Comparison of ENCODE assay signal across 16 cellular contexts in genomic region chr14:61640834-61641170, GRCh38. TPM values are rescaled to one million over a fixed set of nuclear protein-coding genes. Genes with fewer than 3 reads are reported as not detected.
A peak's percentile ranks its signal among the peaks of the same experiment; 100 is the strongest.
DNase-seq lines count a peak whose midpoint lies in the region; ATAC-seq and TF ChIP-seq lines count a peak whose summit lies in the region.
"Had no signal": no experiment of that assay in that cellular context is flagged by ENCODE, and none has a peak within 500 bp of the region (broad histone marks: within the 10 kb centered on the region; RNA-seq: fewer than 3 reads in every experiment).

No MANE protein-coding gene starts in this region.

- H2AFZ ChIP-seq in GM23338 (peak overlapping the region; percentile 96; the same call in 1 of the 2 replicates), GM23248 (no peak overlapping the region)

- in situ Hi-C loops in GM23248 (cut with MboI), result no loop called here

- H3K27ac ChIP-seq in GM23338 (ENCODE audit: low read depth), result no peak overlapping the region
- H3K27ac ChIP-seq in GM23248, result no peak overlapping the region
- H3K27ac ChIP-seq: KMS-11, SJCRH30 had no signal

- no peaks in the 10 kb centered on the region for H3K27me3 Mint-ChIP-seq in GM23338 (ENCODE audit: insufficient read depth, low read depth, poor library complexity)
- no peaks in the 10 kb centered on the region for H3K27me3 Mint-ChIP-seq in activated CD4-positive, alpha-beta T cell treated with anti-CD3 and anti-CD28 coated beads for 36 hours
- H3K27me3 Mint-ChIP-seq: CD4-positive, alpha-beta memory T cell had no signal

- H3K36me3 Mint-ChIP-seq in GM23338 (ENCODE audit: low read depth), result no peaks in the 10 kb centered on the region
- no peaks in the 10 kb centered on the region for H3K36me3 Mint-ChIP-seq in activated CD4-positive, alpha-beta T cell treated with anti-CD3 and anti-CD28 coated beads for 36 hours (ENCODE audit: low read depth)
- H3K36me3 Mint-ChIP-seq: CD4-positive, alpha-beta memory T cell had no signal

- H3K4me1 Mint-ChIP-seq in GM23338, result peaks cover 3% of the 10 kb centered on the region; the same call in 2 of the 3 replicates
- H3K4me1 Mint-ChIP-seq in activated CD4-positive, alpha-beta T cell treated with anti-CD3 and anti-CD28 coated beads for 36 hours, result peaks cover 38% of the 10 kb centered on the region

- no peaks in the 10 kb centered on the region for H3K79me2 ChIP-seq in GM23338 (replicated peaks; ENCODE audit: insufficient read depth)
- H3K79me2 ChIP-seq in GM23248 (ENCODE audit: insufficient read depth), result peaks cover 19% of the 10 kb centered on the region

- H3K9me3 ChIP-seq in GM23248 (ENCODE audit: low read depth), result no peaks in the 10 kb centered on the region
- H3K9me3 ChIP-seq: SJCRH30 had no signal

- H3K4me1 ChIP-seq in GM23338 (ENCODE audit: insufficient read depth) (no peaks in the 10 kb centered on the region), GM23248 (ENCODE audit: insufficient read depth) (peaks cover 40% of the 10 kb centered on the region)

- H3K9ac ChIP-seq in GM23248, result no peak overlapping the region
- H3K9ac ChIP-seq: KMS-11 had no signal

- H3F3A ChIP-seq in GM23338 (replicated peaks; ENCODE audit: low read depth), result no peaks in the 10 kb centered on the region
- H3F3A ChIP-seq in GM23248 (ENCODE audit: insufficient read depth), result peaks cover 36% of the 10 kb centered on the region

- CTCF ChIA-PET in activated CD4-positive, alpha-beta T cell treated with anti-CD3 and anti-CD28 coated beads for 36 hours (lab: Charles Lee), result interaction anchor here (0.5 to 1.3 kb wide), 2 partner anchors 16 to 152 kb away, joined by 3 read pairs; no protein-coding TSS in a partner anchor

- H3K4me3 ChIP-seq in GM23338, result no peak overlapping the region
- no peak overlapping the region for H3K4me3 ChIP-seq in GM23248
- H3K4me3 ChIP-seq: SJCRH30 had no signal

- H3K9me2 ChIP-seq in GM23338 (ENCODE audit: insufficient read depth), result no peaks in the 10 kb centered on the region
- H3K9me2 ChIP-seq in GM23248 (ENCODE audit: insufficient read depth), result no peaks in the 10 kb centered on the region

- POLR2A ChIA-PET in activated CD4-positive, alpha-beta T cell treated with anti-CD3 and anti-CD28 coated beads for 36 hours (lab: Charles Lee), result interaction anchor here (0.7 kb wide), 1 partner anchor 67 kb away, joined by 4 read pairs; no protein-coding TSS in a partner anchor

- 97 to 99% methylated on average over 3 of the region's 3 CpGs for WGBS in GM23248 (ENCODE audit: low coverage in 1 of 2, low lambda C conversion rate in 2 of 2, missing lambda C conversion rate in 2 of 2), 2 experiments

- TF ChIP-seq CTCF in GM23338 (conservative IDR thresholded peaks at IDR 0.05; ENCODE audit: low read depth in 2 of 2), result no peak

- H3K27me3 ChIP-seq in GM23338 (ENCODE audit: insufficient read depth) (no peaks in the 10 kb centered on the region), GM23248 (replicated peaks; ENCODE audit: insufficient read depth) (no peaks in the 10 kb centered on the region)
- H3K27me3 ChIP-seq: SJCRH30 had no signal

- intact Hi-C loops in activated CD4-positive, alpha-beta T cell treated with anti-CD3 and anti-CD28 coated beads for 36 hours (cut with DNase I, micrococcal nuclease), result no loop called here

- H3K27ac Mint-ChIP-seq in GM23338, result no peak overlapping the region
- no peak overlapping the region for H3K27ac Mint-ChIP-seq in activated CD4-positive, alpha-beta T cell treated with anti-CD3 and anti-CD28 coated beads for 36 hours
- H3K27ac Mint-ChIP-seq: CD4-positive, alpha-beta memory T cell had no signal

- H4K20me1 ChIP-seq in GM23338 (replicated peaks; ENCODE audit: insufficient read depth) (no peaks in the 10 kb centered on the region), GM23248 (ENCODE audit: insufficient read depth) (no peaks in the 10 kb centered on the region)

- no peak overlapping the region for H3K4me3 Mint-ChIP-seq in GM23338
- H3K4me3 Mint-ChIP-seq in activated CD4-positive, alpha-beta T cell treated with anti-CD3 and anti-CD28 coated beads for 36 hours, result no peak overlapping the region
- H3K4me3 Mint-ChIP-seq: CD4-positive, alpha-beta memory T cell had no signal

- no peak for ATAC-seq in GM23338
- no peak for ATAC-seq in activated CD4-positive, alpha-beta T cell treated with anti-CD3 and anti-CD28 coated beads for 36 hours

- H3K36me3 ChIP-seq in GM23338 (ENCODE audit: insufficient read depth) (no peaks in the 10 kb centered on the region), GM23248 (ENCODE audit: low read depth) (no peaks in the 10 kb centered on the region)
- H3K36me3 ChIP-seq: SJCRH30 had no signal

- DNase-seq in Ammon's horn (ENCODE audit: low spot score), result peak; percentile 33
- no peak for DNase-seq in GM23338 (ENCODE audit: low spot score)
- DNase-seq in NCI-H345 treated with DMSO at 0.1 percent for 48 hours (lab: John Stamatoyannopoulos, UW; ENCODE audit: unreplicated experiment), result peak; percentile 37
- peak; percentile 8 for DNase-seq in midbrain (lab: John Stamatoyannopoulos, UW)
- DNase-seq in GM23248, result no peak
- DNase-seq in activated CD4-positive, alpha-beta T cell treated with anti-CD3 and anti-CD28 coated beads for 36 hours, result no peak
- DNase-seq in SIG-M5 (lab: John Stamatoyannopoulos, UW), result no peak
- DNase-seq: AML-193; CD4-positive, alpha-beta memory T cell; H7; NCI-H1105; NCI-H2029 treated with DMSO at 0.1 percent for 48 hours; NCI-H510A; NCI-H82; SJCRH30 had no signal

- H3K4me2 ChIP-seq in GM23338 (no peak overlapping the region), GM23248 (ENCODE audit: unreplicated experiment) (no peak overlapping the region)
- H3K4me2 ChIP-seq: KMS-11 had no signal

- H3K9me3 Mint-ChIP-seq in GM23338, result no peaks in the 10 kb centered on the region
- H3K9me3 Mint-ChIP-seq in activated CD4-positive, alpha-beta T cell treated with anti-CD3 and anti-CD28 coated beads for 36 hours (ENCODE audit: low read depth), result peaks cover 6% of the 10 kb centered on the region

TF ChIP-seq in GM23338, 12 proteins besides CTCF, POLR2A, EP300 and RAD21 (continues in another document):
- TF ChIP-seq ETS1 (IDR thresholded peaks at IDR 0.05) (no peak), POLR2AphosphoS5 (IDR thresholded peaks at IDR 0.05; ENCODE audit: low read depth) (no peak), ZNF331 (CRISPR knock-in tag; IDR thresholded peaks at IDR 0.05; ENCODE audit: low read depth) (no peak), STAT1 (IDR thresholded peaks at IDR 0.05; ENCODE audit: unreplicated experiment) (no peak), ZNF114 (CRISPR knock-in tag; IDR thresholded peaks at IDR 0.05) (no peak), CREB1 (CRISPR knock-in tag; IDR thresholded peaks at IDR 0.05; ENCODE audit: low read depth) (no peak), REST (IDR thresholded peaks at IDR 0.05; ENCODE audit: unreplicated experiment) (no peak), EZH2 (IDR thresholded peaks at IDR 0.05; ENCODE audit: low read depth, unreplicated experiment) (no peak), EZH2phosphoT487 (IDR thresholded peaks at IDR 0.05; ENCODE audit: unreplicated experiment) (no peak)

RNA-seq across cellular contexts. Expression of gene HIF1A, which starts 54.5 kb away (rescaled TPM):
- 242 and 253 TPM in 2 replicates for total RNA-seq in GM23338 (2014; rRNA removed; shearing (Covaris generic))
- polyA plus RNA-seq in GM23338 (2016; fragmentation: Nextera tagmentation; extraction: Ambion mirVana) (109 and 113 TPM in 2 replicates), GM23248 (2016; fragmentation: Nextera tagmentation; extraction: Ambion mirVana) (863 and 907 TPM in 2 replicates)
- 1,114 and 1,257 TPM in 2 replicates for total RNA-seq in GM23248 (2014; rRNA removed; shearing (Covaris generic))
- total RNA-seq in activated CD4-positive, alpha-beta T cell treated with anti-CD3 and anti-CD28 coated beads for 36 hours, result 100 to 1,000 TPM; 196 to 329 TPM

Comparison
In these comparisons a context has a peak if more than half of its experiments do, and no peak if none do; other contexts are left out.
1. DNase-seq: peak in Ammon's horn (single experiment), NCI-H345 treated with DMSO at 0.1 percent for 48 hours (single experiment) and midbrain (single experiment); none in GM23338 (single experiment), GM23248 (single experiment), activated CD4-positive, alpha-beta T cell treated with anti-CD3 and anti-CD28 coated beads for 36 hours (single experiment) and SIG-M5 (single experiment).